1 cellular context compared by ENCODE assay signal in the genomic region with DNA sequence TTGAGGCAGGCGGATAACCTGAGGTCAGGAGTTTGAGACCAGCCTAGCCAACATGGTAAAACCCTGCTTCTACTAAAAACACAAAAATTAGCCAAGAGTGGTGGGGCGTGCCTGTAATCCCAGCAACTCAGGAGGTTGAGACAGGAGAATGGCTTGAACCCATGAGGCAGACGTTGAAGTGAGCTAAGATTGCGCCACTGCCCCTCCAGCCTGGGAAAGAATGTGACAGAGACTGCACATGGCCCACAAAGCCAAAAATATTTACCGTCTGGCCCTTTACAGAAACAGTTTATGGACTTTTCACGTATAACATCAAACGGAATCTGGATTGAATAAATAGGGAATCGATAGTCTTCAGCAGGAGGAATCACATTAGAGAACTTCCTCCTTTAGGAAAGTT.
TF ChIP-seq lines count a peak whose summit lies in the region.

No MANE protein-coding gene starts in this region.

TF ChIP-seq in K562, 482 proteins besides CTCF, POLR2A, EP300 and RAD21:
- TF ChIP-seq HDAC8 (tag; IDR thresholded peaks at IDR 0.05) (no peak), HNRNPL (IDR thresholded peaks at IDR 0.05; ENCODE audit: low read depth, low read length) (no peak), ZNF586 (CRISPR knock-in tag; conservative IDR thresholded peaks at IDR 0.05) (no peak), STAG1 (CRISPR knock-in tag; IDR thresholded peaks at IDR 0.05; ENCODE audit: borderline replicate concordance) (no peak), ZNF717 (CRISPR knock-in tag; IDR thresholded peaks at IDR 0.05) (no peak), TBL1XR1 (IDR thresholded peaks at IDR 0.05; ENCODE audit: low read length in 2 of 2) (no peak), RB1 (IDR thresholded peaks at IDR 0.05; ENCODE audit: low read depth) (no peak), CEBPG (CRISPR knock-in tag; IDR thresholded peaks at IDR 0.05) (peak; percentile 88), CEBPG (tag; conservative IDR thresholded peaks at IDR 0.05 in 1 of 2, IDR thresholded peaks at IDR 0.05 in 1 of 2) (peak in 1 of 2 experiments; percentile 66; a peak in 3 of 4 replicates), CBX2 (IDR thresholded peaks at IDR 0.05; ENCODE audit: insufficient read depth, low read length, poor library complexity, severe bottlenecking) (no peak), SREBF1 (IDR thresholded peaks at IDR 0.05; ENCODE audit: borderline replicate concordance, low read depth, low read length) (no peak), ESRRB (CRISPR knock-in tag; IDR thresholded peaks at IDR 0.05; ENCODE audit: borderline replicate concordance) (no peak), MYC (IDR thresholded peaks at IDR 0.05; ENCODE audit: low read depth, low read length) (peak; percentile 55; the same call in 1 of the 2 replicates), MYC (CRISPR knock-in tag; IDR thresholded peaks at IDR 0.05; ENCODE audit: borderline replicate concordance, low read depth) (no peak), TAF7 (tag; IDR thresholded peaks at IDR 0.05) (no peak), CEBPB (tag; IDR thresholded peaks at IDR 0.05) (peak; percentile 92), MAFK (IDR thresholded peaks at IDR 0.05; ENCODE audit: low read length) (no peak), E2F1 (CRISPR knock-in tag; IDR thresholded peaks at IDR 0.05) (peak; percentile 19; the same call in 1 of the 2 replicates), ID3 (CRISPR knock-in tag; IDR thresholded peaks at IDR 0.05) (no peak), ID3 (tag; IDR thresholded peaks at IDR 0.05) (no peak), YBX1 (IDR thresholded peaks at IDR 0.05) (no peak), ATF3 (IDR thresholded peaks at IDR 0.05) (0 out of 2 replicates have a peak, but pooled peaks have one; percentile 12), ATF3 (CRISPR knock-in tag; conservative IDR thresholded peaks at IDR 0.05) (no peak), ZNF609 (CRISPR knock-in tag; IDR thresholded peaks at IDR 0.05; ENCODE audit: borderline replicate concordance) (peak; percentile 29; the same call in 1 of the 2 replicates), WHSC1 (IDR thresholded peaks at IDR 0.05; ENCODE audit: low read length) (no peak)
